1 cellular context compared by ENCODE assay signal in genomic region chr2:70535573-70535972, GRCh38.
TF ChIP-seq lines count a peak whose summit lies in the region.

No MANE protein-coding gene starts in this region.

TF ChIP-seq in GM23338, 12 proteins besides CTCF, POLR2A, EP300 and RAD21 (continued from another document):
- TF ChIP-seq ZNF462 (CRISPR knock-in tag; IDR thresholded peaks at IDR 0.05) (no peak), EZH2 (IDR thresholded peaks at IDR 0.05; ENCODE audit: low read depth, unreplicated experiment) (no peak), ETS1 (IDR thresholded peaks at IDR 0.05) (no peak), REST (IDR thresholded peaks at IDR 0.05; ENCODE audit: unreplicated experiment) (no peak), JUNB (IDR thresholded peaks at IDR 0.05; ENCODE audit: unreplicated experiment) (no peak), NANOG (IDR thresholded peaks at IDR 0.05; ENCODE audit: borderline replicate concordance) (no peak)
